In genomic region chr5:120504057-120504456, GRCh38 we compare ENCODE assay signal across 29 cellular contexts. TPM values are rescaled to one million over a fixed set of nuclear protein-coding genes. Genes with fewer than 3 reads are reported as not detected.
"Had no signal": no experiment of that assay in that cellular context is flagged by ENCODE, and none has a peak within 500 bp of the region (broad histone marks: within the 10 kb centered on the region; RNA-seq: fewer than 3 reads in every experiment).

No MANE protein-coding gene starts in this region.

- H3K4me1 ChIP-seq: ascending aorta, body of pancreas had no signal

- H3K4me3 Mint-ChIP-seq: activated B cell treated with CpG ODN at 0.5 μM for 24 hours; activated CD4-positive, alpha-beta T cell treated with anti-CD3 and anti-CD28 coated beads, Interleukin-2, amount 10 ng/mL, durations not matched to agents 24 days and 14 days; activated CD8-positive, alpha-beta memory T cell treated with anti-CD3 and anti-CD28 coated beads, Interleukin-2, amount 10 ng/mL, durations not matched to agents 7 days and 5 days; activated naive CD4-positive, alpha-beta T cell treated with anti-CD3 and anti-CD28 coated beads, Interleukin-2, amount 50 U/mL, for 24 hours; activated T-cell treated with anti-CD3 and anti-CD28 coated beads, Interleukin-2, amount 50 U/mL, for 24 hours; activated T-helper 1 cell treated with anti-CD3 and anti-CD28 coated beads, Interleukin-12 subunit alpha, Interleukin-12 subunit beta, Interleukin-2, Interleukin-4 antibody, amounts not matched to agents 30 ng/mL and 10 ng/mL and 1 ng/mL, durations not matched to agents 14 hours and 24 hours and 36 hours; central memory CD8-positive, alpha-beta T cell; T-helper 1 cell treated with Interleukin-12 subunit alpha and Interleukin-12 subunit beta and Interleukin-4 antibody, amounts not matched to agents 30 μg/mL and 1 μg/mL, for 36 hours had no signal

- H3K27ac Mint-ChIP-seq: activated B cell treated with CpG ODN at 0.5 μM for 24 hours; activated CD4-positive, alpha-beta T cell treated with anti-CD3 and anti-CD28 coated beads, Interleukin-2, amount 10 ng/mL, durations not matched to agents 24 days and 14 days; activated CD8-positive, alpha-beta memory T cell treated with anti-CD3 and anti-CD28 coated beads, Interleukin-2, amount 10 ng/mL, durations not matched to agents 7 days and 5 days; activated naive CD4-positive, alpha-beta T cell treated with anti-CD3 and anti-CD28 coated beads, Interleukin-2, amount 50 U/mL, for 24 hours; activated T-cell treated with anti-CD3 and anti-CD28 coated beads, Interleukin-2, amount 50 U/mL, for 24 hours; activated T-helper 1 cell treated with anti-CD3 and anti-CD28 coated beads, Interleukin-12 subunit alpha, Interleukin-12 subunit beta, Interleukin-2, Interleukin-4 antibody, amounts not matched to agents 30 ng/mL and 10 ng/mL and 1 ng/mL, durations not matched to agents 14 hours and 24 hours and 36 hours; T-helper 1 cell treated with Interleukin-12 subunit alpha and Interleukin-12 subunit beta and Interleukin-4 antibody, amounts not matched to agents 30 μg/mL and 1 μg/mL, for 36 hours had no signal

- H3K9me3 Mint-ChIP-seq: activated B cell treated with CpG ODN at 0.5 μM for 24 hours; activated CD4-positive, alpha-beta T cell treated with anti-CD3 and anti-CD28 coated beads, Interleukin-2, amount 10 ng/mL, durations not matched to agents 24 days and 14 days had no signal

- H3K4me1 Mint-ChIP-seq: activated B cell treated with CpG ODN at 0.5 μM for 24 hours; activated CD4-positive, alpha-beta T cell treated with anti-CD3 and anti-CD28 coated beads, Interleukin-2, amount 10 ng/mL, durations not matched to agents 24 days and 14 days; activated CD8-positive, alpha-beta memory T cell treated with anti-CD3 and anti-CD28 coated beads, Interleukin-2, amount 10 ng/mL, durations not matched to agents 7 days and 5 days; activated naive CD4-positive, alpha-beta T cell treated with anti-CD3 and anti-CD28 coated beads, Interleukin-2, amount 50 U/mL, for 24 hours; central memory CD8-positive, alpha-beta T cell had no signal

- H3K4me3 ChIP-seq: ascending aorta, body of pancreas had no signal

- H3K27ac ChIP-seq: ascending aorta, body of pancreas had no signal

- H3K27me3 ChIP-seq: ascending aorta, body of pancreas had no signal

- DNase-seq: activated B cell treated with CpG ODN at 0.5 μM for 24 hours; activated CD4-positive, alpha-beta T cell treated with anti-CD3 and anti-CD28 coated beads for 1 hour; activated CD4-positive, alpha-beta T cell treated with anti-CD3 and anti-CD28 coated beads, Interleukin-2, amount 10 ng/mL, durations not matched to agents 24 days and 14 days; activated CD4-positive, alpha-beta T cell treated with anti-CD3 and anti-CD28 coated beads, Interleukin-2, amount 50 U/mL, for 48 hours; activated CD8-positive, alpha-beta memory T cell treated with anti-CD3 and anti-CD28 coated beads, Interleukin-2, amount 10 ng/mL, durations not matched to agents 7 days and 5 days; activated effector memory CD4-positive, alpha-beta T cell treated with Interleukin-2 at 50 U/mL for 16 hours; activated naive CD4-positive, alpha-beta T cell; activated T-cell treated with anti-CD3 and anti-CD28 coated beads, Interleukin-2, amount 50 U/mL, for 24 hours; amniotic stem cell; body of pancreas; Kasumi-1; KBM-7; NCI-H1092; NCI-H1417 treated with DMSO at 0.1 percent for 48 hours; NCI-H1694; NCI-H2029; NCI-H2107; NCI-H2171 treated with DMSO at 0.1 percent for 48 hours; NCI-H226; NCI-H526 treated with DMSO at 0.1 percent for 48 hours; NCI-H82; RPMI8226 had no signal

- ATAC-seq: activated CD8-positive, alpha-beta memory T cell treated with anti-CD3 and anti-CD28 coated beads, Interleukin-2, amount 10 ng/mL, durations not matched to agents 7 days and 5 days; body of pancreas; Right ventricle myocardium inferior had no signal

- H3K36me3 Mint-ChIP-seq: activated CD8-positive, alpha-beta memory T cell treated with anti-CD3 and anti-CD28 coated beads, Interleukin-2, amount 10 ng/mL, durations not matched to agents 7 days and 5 days; activated naive CD4-positive, alpha-beta T cell treated with anti-CD3 and anti-CD28 coated beads, Interleukin-2, amount 50 U/mL, for 24 hours had no signal

- H3K9me3 ChIP-seq: ascending aorta, body of pancreas had no signal

- H3K27me3 Mint-ChIP-seq: activated B cell treated with CpG ODN at 0.5 μM for 24 hours; activated CD4-positive, alpha-beta T cell treated with anti-CD3 and anti-CD28 coated beads, Interleukin-2, amount 10 ng/mL, durations not matched to agents 24 days and 14 days; activated CD8-positive, alpha-beta memory T cell treated with anti-CD3 and anti-CD28 coated beads, Interleukin-2, amount 10 ng/mL, durations not matched to agents 7 days and 5 days; activated naive CD4-positive, alpha-beta T cell treated with anti-CD3 and anti-CD28 coated beads, Interleukin-2, amount 50 U/mL, for 24 hours; activated T-cell treated with anti-CD3 and anti-CD28 coated beads, Interleukin-2, amount 50 U/mL, for 24 hours; central memory CD8-positive, alpha-beta T cell had no signal

- H3K36me3 ChIP-seq: ascending aorta had no signal

RNA-seq across cellular contexts. Expression of gene PRR16, which starts 40.0 kb away (rescaled TPM):
- total RNA-seq: activated CD4-positive, alpha-beta T cell treated with anti-CD3 and anti-CD28 coated beads, Interleukin-2, amount 10 ng/mL, durations not matched to agents 24 days and 14 days; activated CD8-positive, alpha-beta memory T cell treated with anti-CD3 and anti-CD28 coated beads, Interleukin-2, amount 10 ng/mL, durations not matched to agents 7 days and 5 days; activated T-helper 1 cell treated with anti-CD3 and anti-CD28 coated beads, Interleukin-12 subunit alpha, Interleukin-12 subunit beta, Interleukin-2, Interleukin-4 antibody, amounts not matched to agents 30 ng/mL and 10 ng/mL and 1 ng/mL, durations not matched to agents 14 hours and 24 hours and 36 hours; OCI-LY7 had no signal
